18 cellular contexts compared by ENCODE assay signal in the genomic region with DNA sequence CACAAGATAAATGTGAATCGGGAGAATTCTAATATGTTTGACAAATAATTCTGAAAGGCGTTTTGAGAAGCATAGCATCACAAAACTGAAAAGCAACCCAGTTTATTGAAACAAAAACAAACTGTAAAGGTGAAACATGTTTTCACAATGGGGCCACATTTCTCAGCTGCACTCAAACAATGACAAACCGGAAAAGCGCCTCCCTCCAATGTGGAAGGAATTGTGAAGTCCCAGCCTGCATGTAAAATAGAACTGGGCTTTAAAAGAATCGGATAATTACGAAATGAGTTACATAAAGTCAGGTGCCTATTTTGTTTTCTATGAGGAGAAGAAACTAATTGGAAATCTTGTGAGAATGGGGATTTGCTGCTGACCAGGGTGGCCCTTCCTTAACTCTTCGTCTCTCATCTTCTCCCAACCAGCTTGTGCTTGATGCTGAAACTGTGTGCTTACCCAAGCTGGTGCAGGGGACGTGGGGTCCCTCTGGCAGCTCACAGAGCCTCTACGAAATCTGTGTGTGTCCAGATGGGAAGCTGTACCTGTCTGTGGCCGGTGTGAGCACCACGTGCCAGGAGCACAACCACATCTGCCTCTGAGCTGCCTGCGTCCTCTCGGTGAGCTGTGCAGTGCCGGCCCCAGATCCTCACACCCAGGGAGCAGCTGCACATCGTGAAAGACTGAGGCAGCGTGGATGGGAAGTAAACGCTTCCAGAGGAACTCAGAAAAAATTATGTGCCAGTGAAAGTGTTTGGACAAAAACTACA.
DNase-seq lines count a peak whose midpoint lies in the region; ATAC-seq and TF ChIP-seq lines count a peak whose summit lies in the region.
"Had no signal": no experiment of that assay in that cellular context is flagged by ENCODE, and none has a peak within 500 bp of the region (broad histone marks: within the 10 kb centered on the region; RNA-seq: fewer than 3 reads in every experiment).

No MANE protein-coding gene starts in this region.

- TF ChIP-seq POLR2A in IMR-90 (IDR thresholded peaks at IDR 0.05; ENCODE audit: low read depth, low read length) = no peak

- H4K8ac ChIP-seq in IMR-90 (ENCODE audit: low read depth in 2 of 2, low read length in 2 of 2) = peak overlapping the region; percentile 64 to 70

- peaks cover 0 to 10% of the 10 kb centered on the region in 2 experiments; a peak in 1 of 4 replicates for H3K79me1 ChIP-seq in IMR-90 (ENCODE audit: low read depth in 1 of 2, low read length in 2 of 2)

- H3K4me1 Mint-ChIP-seq in endodermal cell (peaks cover 2% of the 10 kb centered on the region), neural crest cell (peaks cover 32% of the 10 kb centered on the region), endothelial cell (ENCODE audit: unreplicated experiment) (peaks cover 18% of the 10 kb centered on the region)

- POLR2A ChIA-PET in IMR-90 (lab: Charles Lee; ENCODE audit: unreplicated experiment) (no interaction called here), OCI-LY7 (lab: Charles Lee) (no interaction called here)

- H3K9ac ChIP-seq in IMR-90 (ENCODE audit: low read depth, low read length) = peak overlapping the region; percentile 24
- H3K9ac ChIP-seq in endodermal cell (ENCODE audit: extremely low read depth, low read length, poor library complexity, severe bottlenecking) = no peak overlapping the region
- H3K9ac ChIP-seq: parathyroid adenoma had no signal

- ATAC-seq in IMR-90 (ENCODE audit: low read depth) = 0 out of 2 replicates have a peak, but pooled peaks have one; percentile 3
- ATAC-seq: activated CD8-positive, alpha-beta T cell treated with anti-CD3 and anti-CD28 coated beads, Interleukin-2, amount 10 ng/mL, durations not matched to agents 7 days and 5 days; activated T-cell treated with anti-CD3 and anti-CD28 coated beads, Interleukin-2, amount 50 U/mL, for 72 hours; left lobe of liver had no signal

- H3K9me2 ChIP-seq in OCI-LY7 (ENCODE audit: insufficient read depth, low read length) = no peaks in the 10 kb centered on the region

- no peak overlapping the region for H3K56ac ChIP-seq in IMR-90 (ENCODE audit: extremely low read depth, insufficient read depth, low read length)

- H2BK15ac ChIP-seq in IMR-90 (ENCODE audit: low read depth, low read length) = peak overlapping the region; percentile 49; the same call in 2 of the 3 replicates

- H3K9me3 Mint-ChIP-seq in endodermal cell (no peaks in the 10 kb centered on the region), neural crest cell (no peaks in the 10 kb centered on the region), endothelial cell (ENCODE audit: unreplicated experiment) (no peaks in the 10 kb centered on the region)
- H3K9me3 Mint-ChIP-seq: activated T-cell treated with anti-CD3 and anti-CD28 coated beads, Interleukin-2, amount 50 U/mL, for 72 hours had no signal

- peaks cover 20% of the 10 kb centered on the region for H3K9me1 ChIP-seq in IMR-90 (ENCODE audit: insufficient read depth, low read length)

- intact Hi-C loops in IMR-90 (cut with micrococcal nuclease) (no loop called here), OCI-LY7 (cut with micrococcal nuclease; ENCODE audit: unreplicated experiment) (no loop called here)

- peak overlapping the region; percentile 45 for H3K27ac ChIP-seq in IMR-90 (ENCODE audit: insufficient read depth, low read length)
- no peak overlapping the region for H3K27ac ChIP-seq in endodermal cell (ENCODE audit: low read depth, low read length)
- no peak overlapping the region for H3K27ac ChIP-seq in OCI-LY7 (ENCODE audit: low read depth, low read length, poor library complexity, severe bottlenecking)
- H3K27ac ChIP-seq: parathyroid adenoma had no signal

- peak overlapping the region; percentile 74 for H2AK5ac ChIP-seq in IMR-90 (ENCODE audit: low read depth, low read length)

- H2BK20ac ChIP-seq in IMR-90 (ENCODE audit: low read depth, low read length) = peak overlapping the region; percentile 64

- peak overlapping the region; percentile 49 for H4K91ac ChIP-seq in IMR-90 (ENCODE audit: insufficient read depth, low read depth, low read length)

- H2BK120ac ChIP-seq in IMR-90 (ENCODE audit: low read depth, low read length) = peak overlapping the region; percentile 81

- H3K9me3 ChIP-seq in IMR-90 (ENCODE audit: control insufficient read depth, insufficient read depth, low read length) (no peaks in the 10 kb centered on the region), endodermal cell (ENCODE audit: control insufficient read depth, low read length) (no peaks in the 10 kb centered on the region), OCI-LY7 (ENCODE audit: low read length) (no peaks in the 10 kb centered on the region)

- 59% methylated on average over 6 of the region's 17 CpGs; no CpG with 5 or more reads in 1 of the 2 experiments for WGBS in IMR-90 (ENCODE audit: extremely low coverage in 2 of 2, insufficient read length in 1 of 2), 2 experiments
- 80 to 81% methylated on average over 10 to 17 of the region's 17 CpGs for WGBS in endodermal cell (ENCODE audit: insufficient coverage in 1 of 2, insufficient read length in 1 of 2), 2 experiments

- H2BK5ac ChIP-seq in IMR-90 (ENCODE audit: low read depth, low read length, poor library complexity, severe bottlenecking) = peak overlapping the region; percentile 43

- no peak overlapping the region for H3K4me3 Mint-ChIP-seq in endodermal cell
- H3K4me3 Mint-ChIP-seq in neural crest cell = no peak overlapping the region
- no peak overlapping the region for H3K4me3 Mint-ChIP-seq in endothelial cell (ENCODE audit: unreplicated experiment)
- H3K4me3 Mint-ChIP-seq: activated CD8-positive, alpha-beta T cell treated with anti-CD3 and anti-CD28 coated beads, Interleukin-2, amount 10 ng/mL, durations not matched to agents 7 days and 5 days; activated T-cell treated with anti-CD3 and anti-CD28 coated beads, Interleukin-2, amount 50 U/mL, for 72 hours; B cell had no signal

- in situ Hi-C loops in IMR-90 (cut with MboI; ENCODE audit: low sequenced_read_pairs) = loop anchor here (25.0 kb wide), 2 partner anchors 1362 to 1687 kb away; no protein-coding TSS in a partner anchor

- H3K4me2 ChIP-seq in IMR-90 (ENCODE audit: low read depth, low read length) = peak overlapping the region; percentile 39
- H3K4me2 ChIP-seq in OCI-LY7 (ENCODE audit: low read length) = no peak overlapping the region

- no peak overlapping the region for H3K27ac Mint-ChIP-seq in endodermal cell
- peak overlapping the region; percentile 37 for H3K27ac Mint-ChIP-seq in neural crest cell (ENCODE audit: unreplicated experiment)
- H3K27ac Mint-ChIP-seq in endothelial cell (ENCODE audit: unreplicated experiment) = no peak overlapping the region
- H3K27ac Mint-ChIP-seq: activated CD8-positive, alpha-beta T cell treated with anti-CD3 and anti-CD28 coated beads, Interleukin-2, amount 10 ng/mL, durations not matched to agents 7 days and 5 days; activated T-cell treated with anti-CD3 and anti-CD28 coated beads, Interleukin-2, amount 50 U/mL, for 72 hours; B cell had no signal

- H3K14ac ChIP-seq in IMR-90 (replicated peaks; ENCODE audit: low read depth, low read length) = peak overlapping the region; percentile 47

- no peaks in the 10 kb centered on the region for H4K20me1 ChIP-seq in IMR-90 (ENCODE audit: insufficient read depth, low read length)
- no peaks in the 10 kb centered on the region for H4K20me1 ChIP-seq in OCI-LY7 (ENCODE audit: insufficient read depth, low read length)

- H3K4me1 ChIP-seq in IMR-90 (ENCODE audit: control insufficient read depth, insufficient read depth, low read length) (peaks cover 20% of the 10 kb centered on the region), endodermal cell (ENCODE audit: control insufficient read depth, insufficient read depth, low read length) (no peaks in the 10 kb centered on the region), OCI-LY7 (ENCODE audit: insufficient read depth, low read length, poor library complexity, severe bottlenecking) (no peaks in the 10 kb centered on the region)

- peak; percentile 29 for DNase-seq in Ammon's horn (ENCODE audit: low spot score)
- peak; percentile 32 for DNase-seq in IMR-90
- peak; percentile 54 for DNase-seq in endodermal cell
- no peak for DNase-seq in neural crest cell (ENCODE audit: low read depth, low spot score)
- no peak for DNase-seq in endothelial cell (ENCODE audit: low spot score)
- no peak for DNase-seq in middle frontal gyrus (ENCODE audit: extremely low spot score, low spot score)
- no peak for DNase-seq in OCI-LY7 (ENCODE audit: low spot score)
- DNase-seq: activated CD8-positive, alpha-beta T cell treated with anti-CD3 and anti-CD28 coated beads, Interleukin-2, amount 10 ng/mL, durations not matched to agents 7 days and 5 days; activated T-cell treated with anti-CD3 and anti-CD28 coated beads, Interleukin-2, amount 50 U/mL, for 72 hours; effector CD8-positive, alpha-beta T cell; GF-D8; NCI-H2171; small intestine; stimulated activated CD4-positive, alpha-beta T cell treated with anti-CD3 and anti-CD28 coated beads, Interleukin-4, amount 100 ng/mL, for 4 hours; stimulated activated CD8-positive, alpha-beta memory T cell treated with anti-CD3 and anti-CD28 coated beads, Interleukin-4, amount 100 ng/mL, for 48 hours had no signal

- peak overlapping the region; percentile 81 for H3K4ac ChIP-seq in IMR-90 (ENCODE audit: low read depth, low read length)

- H2AK9ac ChIP-seq in IMR-90 (replicated peaks; ENCODE audit: low read depth, low read length, poor library complexity) = peak overlapping the region; percentile 18

- H3K23ac ChIP-seq in IMR-90 (ENCODE audit: low read depth, low read length) = peak overlapping the region; percentile 62

- H4K5ac ChIP-seq in IMR-90 (ENCODE audit: low read depth, low read length) = peak overlapping the region; percentile 84

- CTCF ChIA-PET in IMR-90 (lab: Yijun Ruan, JAX) = no interaction called here
- CTCF ChIA-PET in OCI-LY7 (lab: Charles Lee; ENCODE audit: unreplicated experiment) = no interaction called here

- no peaks in the 10 kb centered on the region for H3K79me2 ChIP-seq in OCI-LY7 (ENCODE audit: insufficient read depth, low read depth, low read length)
- H3K79me2 ChIP-seq: parathyroid adenoma had no signal

- H3K4me3 ChIP-seq in IMR-90 (ENCODE audit: insufficient read depth, low read depth, low read length) (no peak overlapping the region), endodermal cell (ENCODE audit: low read length) (no peak overlapping the region), OCI-LY7 (ENCODE audit: low read depth, low read length, poor library complexity, severe bottlenecking) (no peak overlapping the region)

- H3K36me3 ChIP-seq in IMR-90 (ENCODE audit: control insufficient read depth, insufficient read depth, low read length) (peaks cover 2% of the 10 kb centered on the region), endodermal cell (ENCODE audit: control insufficient read depth, insufficient read depth, low read length) (no peaks in the 10 kb centered on the region), OCI-LY7 (ENCODE audit: insufficient read depth, low read length) (no peaks in the 10 kb centered on the region)

- no TSS peak for BruUV-seq in IMR-90 (replicated peaks; lab: Mats Ljungman, UMichigan)
- BruUV-seq in OCI-LY7 (replicated peaks; lab: Mats Ljungman, UMichigan) = no TSS peak

- H3K18ac ChIP-seq in IMR-90 (ENCODE audit: low read depth, low read length) = peak overlapping the region; percentile 78

- TF ChIP-seq RAD21 in IMR-90 (IDR thresholded peaks at IDR 0.05; ENCODE audit: low read length) = no peak

- dilution Hi-C loops in IMR-90 (cut with HindIII; ENCODE audit: low sequenced_read_pairs, unreplicated experiment) = no loop called here

- H3K27me3 ChIP-seq in IMR-90 (ENCODE audit: control insufficient read depth, insufficient read depth, low read length) (no peaks in the 10 kb centered on the region), endodermal cell (ENCODE audit: control insufficient read depth, insufficient read depth, low read length, poor library complexity, severe bottlenecking) (no peaks in the 10 kb centered on the region)

- H3K27me3 Mint-ChIP-seq in endodermal cell (ENCODE audit: insufficient read depth) (no peaks in the 10 kb centered on the region), neural crest cell (ENCODE audit: low read depth) (no peaks in the 10 kb centered on the region), endothelial cell (ENCODE audit: unreplicated experiment) (no peaks in the 10 kb centered on the region)

- H3K36me3 Mint-ChIP-seq in endodermal cell (ENCODE audit: low read depth) = no peaks in the 10 kb centered on the region
- no peaks in the 10 kb centered on the region for H3K36me3 Mint-ChIP-seq in neural crest cell (ENCODE audit: low read depth)
- H3K36me3 Mint-ChIP-seq in endothelial cell (ENCODE audit: low read depth, unreplicated experiment) = no peaks in the 10 kb centered on the region

- H2AFZ ChIP-seq in IMR-90 (replicated peaks; ENCODE audit: low read length, poor library complexity) (peak overlapping the region; percentile 60), OCI-LY7 (ENCODE audit: low read length) (no peak overlapping the region)
- H2AFZ ChIP-seq: parathyroid adenoma had no signal

- no peak for TF ChIP-seq CTCF in IMR-90 (conservative IDR thresholded peaks at IDR 0.05; ENCODE audit: low read depth, low read length)
- no peak for TF ChIP-seq CTCF in endodermal cell (conservative IDR thresholded peaks at IDR 0.05)
- no peak for TF ChIP-seq CTCF in neural crest cell (conservative IDR thresholded peaks at IDR 0.05)
- no peak for TF ChIP-seq CTCF in endothelial cell (IDR thresholded peaks at IDR 0.05; ENCODE audit: unreplicated experiment)
- TF ChIP-seq CTCF in OCI-LY7 (conservative IDR thresholded peaks at IDR 0.05; ENCODE audit: low read length) = no peak

Comparison
In these comparisons a context has a peak if more than half of its experiments do, and no peak if none do; other contexts are left out.
1. DNase-seq: peak in Ammon's horn (single experiment), IMR-90 (single experiment) and endodermal cell (single experiment); none in neural crest cell (single experiment), endothelial cell (single experiment), middle frontal gyrus (single experiment) and OCI-LY7 (single experiment).